1 cellular context compared by ENCODE assay signal in the genomic region with DNA sequence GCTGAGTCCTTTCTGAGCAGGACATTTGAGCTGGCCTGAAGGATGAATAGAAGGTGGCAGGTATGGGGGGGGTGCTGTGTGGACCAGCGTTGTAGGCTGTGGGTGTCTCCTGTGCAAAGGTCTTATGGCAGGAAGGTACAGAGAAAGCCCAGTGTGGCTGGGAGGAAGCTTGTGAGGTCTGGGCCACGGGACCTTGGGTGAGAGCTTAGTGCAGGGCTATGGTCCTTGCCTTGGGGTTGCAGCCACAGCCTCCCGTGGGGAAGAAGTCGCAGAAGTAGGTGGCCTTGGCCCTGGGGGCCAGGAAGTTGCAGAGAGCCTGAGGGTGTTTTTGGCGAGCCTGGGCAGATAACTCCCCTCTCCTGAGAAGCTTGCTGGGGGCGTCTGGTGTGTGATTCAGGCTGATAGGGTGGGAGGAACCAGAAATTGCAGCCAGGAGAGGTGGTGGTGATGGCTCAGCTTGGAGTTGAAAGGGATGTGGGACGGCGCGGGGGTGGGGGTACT.
TF ChIP-seq lines count a peak whose summit lies in the region.

No MANE protein-coding gene starts in this region.

TF ChIP-seq in K562, 482 proteins besides CTCF, POLR2A, EP300 and RAD21 (continued from another document and continues in another):
- TF ChIP-seq ZBTB33 (CRISPR knock-in tag; IDR thresholded peaks at IDR 0.05) = 0 out of 2 replicates have a peak, but pooled peaks have one; percentile 50
- no peak for TF ChIP-seq MYC (IDR thresholded peaks at IDR 0.05; ENCODE audit: low read depth, low read length)
- TF ChIP-seq MYC (CRISPR knock-in tag; IDR thresholded peaks at IDR 0.05; ENCODE audit: borderline replicate concordance, low read depth) = no peak
- no peak for TF ChIP-seq ARNT (IDR thresholded peaks at IDR 0.05)
- TF ChIP-seq, protein P1, sequence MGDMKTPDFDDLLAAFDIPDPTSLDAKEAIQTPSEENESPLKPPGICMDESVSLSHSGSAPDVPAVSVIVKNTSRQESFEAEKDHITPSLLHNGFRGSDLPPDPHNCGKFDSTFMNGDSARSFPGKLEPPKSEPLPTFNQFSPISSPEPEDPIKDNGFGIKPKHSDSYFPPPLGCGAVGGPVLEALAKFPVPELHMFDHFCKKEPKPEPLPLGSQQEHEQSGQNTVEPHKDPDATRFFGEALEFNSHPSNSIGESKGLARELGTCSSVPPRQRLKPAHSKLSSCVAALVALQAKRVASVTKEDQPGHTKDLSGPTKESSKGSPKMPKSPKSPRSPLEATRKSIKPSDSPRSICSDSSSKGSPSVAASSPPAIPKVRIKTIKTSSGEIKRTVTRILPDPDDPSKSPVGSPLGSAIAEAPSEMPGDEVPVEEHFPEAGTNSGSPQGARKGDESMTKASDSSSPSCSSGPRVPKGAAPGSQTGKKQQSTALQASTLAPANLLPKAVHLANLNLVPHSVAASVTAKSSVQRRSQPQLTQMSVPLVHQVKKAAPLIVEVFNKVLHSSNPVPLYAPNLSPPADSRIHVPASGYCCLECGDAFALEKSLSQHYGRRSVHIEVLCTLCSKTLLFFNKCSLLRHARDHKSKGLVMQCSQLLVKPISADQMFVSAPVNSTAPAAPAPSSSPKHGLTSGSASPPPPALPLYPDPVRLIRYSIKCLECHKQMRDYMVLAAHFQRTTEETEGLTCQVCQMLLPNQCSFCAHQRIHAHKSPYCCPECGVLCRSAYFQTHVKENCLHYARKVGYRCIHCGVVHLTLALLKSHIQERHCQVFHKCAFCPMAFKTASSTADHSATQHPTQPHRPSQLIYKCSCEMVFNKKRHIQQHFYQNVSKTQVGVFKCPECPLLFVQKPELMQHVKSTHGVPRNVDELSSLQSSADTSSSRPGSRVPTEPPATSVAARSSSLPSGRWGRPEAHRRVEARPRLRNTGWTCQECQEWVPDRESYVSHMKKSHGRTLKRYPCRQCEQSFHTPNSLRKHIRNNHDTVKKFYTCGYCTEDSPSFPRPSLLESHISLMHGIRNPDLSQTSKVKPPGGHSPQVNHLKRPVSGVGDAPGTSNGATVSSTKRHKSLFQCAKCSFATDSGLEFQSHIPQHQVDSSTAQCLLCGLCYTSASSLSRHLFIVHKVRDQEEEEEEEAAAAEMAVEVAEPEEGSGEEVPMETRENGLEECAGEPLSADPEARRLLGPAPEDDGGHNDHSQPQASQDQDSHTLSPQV (IDR thresholded peaks at IDR 0.05) = 0 out of 2 replicates have a peak, but pooled peaks have one; percentile 23
- TF ChIP-seq, protein P2, sequence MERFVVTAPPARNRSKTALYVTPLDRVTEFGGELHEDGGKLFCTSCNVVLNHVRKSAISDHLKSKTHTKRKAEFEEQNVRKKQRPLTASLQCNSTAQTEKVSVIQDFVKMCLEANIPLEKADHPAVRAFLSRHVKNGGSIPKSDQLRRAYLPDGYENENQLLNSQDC (CRISPR knock-in tag; IDR thresholded peaks at IDR 0.05) = no peak
- peak; percentile 28; the same call in 1 of the 2 replicates for TF ChIP-seq MTA2 (IDR thresholded peaks at IDR 0.05; ENCODE audit: low read depth)
- peak; percentile 41; the same call in 1 of the 2 replicates for TF ChIP-seq TCF3 (CRISPR knock-in tag; IDR thresholded peaks at IDR 0.05)
- TF ChIP-seq GATAD2A (IDR thresholded peaks at IDR 0.05) = 0 out of 2 replicates have a peak, but pooled peaks have one; percentile 33
- peak; percentile 80 for TF ChIP-seq KDM5B (IDR thresholded peaks at IDR 0.05; ENCODE audit: insufficient replicate concordance, low read depth, low read length)
- TF ChIP-seq, protein P3, sequence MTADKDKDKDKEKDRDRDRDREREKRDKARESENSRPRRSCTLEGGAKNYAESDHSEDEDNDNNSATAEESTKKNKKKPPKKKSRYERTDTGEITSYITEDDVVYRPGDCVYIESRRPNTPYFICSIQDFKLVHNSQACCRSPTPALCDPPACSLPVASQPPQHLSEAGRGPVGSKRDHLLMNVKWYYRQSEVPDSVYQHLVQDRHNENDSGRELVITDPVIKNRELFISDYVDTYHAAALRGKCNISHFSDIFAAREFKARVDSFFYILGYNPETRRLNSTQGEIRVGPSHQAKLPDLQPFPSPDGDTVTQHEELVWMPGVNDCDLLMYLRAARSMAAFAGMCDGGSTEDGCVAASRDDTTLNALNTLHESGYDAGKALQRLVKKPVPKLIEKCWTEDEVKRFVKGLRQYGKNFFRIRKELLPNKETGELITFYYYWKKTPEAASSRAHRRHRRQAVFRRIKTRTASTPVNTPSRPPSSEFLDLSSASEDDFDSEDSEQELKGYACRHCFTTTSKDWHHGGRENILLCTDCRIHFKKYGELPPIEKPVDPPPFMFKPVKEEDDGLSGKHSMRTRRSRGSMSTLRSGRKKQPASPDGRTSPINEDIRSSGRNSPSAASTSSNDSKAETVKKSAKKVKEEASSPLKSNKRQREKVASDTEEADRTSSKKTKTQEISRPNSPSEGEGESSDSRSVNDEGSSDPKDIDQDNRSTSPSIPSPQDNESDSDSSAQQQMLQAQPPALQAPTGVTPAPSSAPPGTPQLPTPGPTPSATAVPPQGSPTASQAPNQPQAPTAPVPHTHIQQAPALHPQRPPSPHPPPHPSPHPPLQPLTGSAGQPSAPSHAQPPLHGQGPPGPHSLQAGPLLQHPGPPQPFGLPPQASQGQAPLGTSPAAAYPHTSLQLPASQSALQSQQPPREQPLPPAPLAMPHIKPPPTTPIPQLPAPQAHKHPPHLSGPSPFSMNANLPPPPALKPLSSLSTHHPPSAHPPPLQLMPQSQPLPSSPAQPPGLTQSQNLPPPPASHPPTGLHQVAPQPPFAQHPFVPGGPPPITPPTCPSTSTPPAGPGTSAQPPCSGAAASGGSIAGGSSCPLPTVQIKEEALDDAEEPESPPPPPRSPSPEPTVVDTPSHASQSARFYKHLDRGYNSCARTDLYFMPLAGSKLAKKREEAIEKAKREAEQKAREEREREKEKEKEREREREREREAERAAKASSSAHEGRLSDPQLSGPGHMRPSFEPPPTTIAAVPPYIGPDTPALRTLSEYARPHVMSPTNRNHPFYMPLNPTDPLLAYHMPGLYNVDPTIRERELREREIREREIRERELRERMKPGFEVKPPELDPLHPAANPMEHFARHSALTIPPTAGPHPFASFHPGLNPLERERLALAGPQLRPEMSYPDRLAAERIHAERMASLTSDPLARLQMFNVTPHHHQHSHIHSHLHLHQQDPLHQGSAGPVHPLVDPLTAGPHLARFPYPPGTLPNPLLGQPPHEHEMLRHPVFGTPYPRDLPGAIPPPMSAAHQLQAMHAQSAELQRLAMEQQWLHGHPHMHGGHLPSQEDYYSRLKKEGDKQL (CRISPR knock-in tag; IDR thresholded peaks at IDR 0.05; ENCODE audit: borderline replicate concordance) = 0 out of 2 replicates have a peak, but pooled peaks have one; percentile 32
- TF ChIP-seq MIER1 (IDR thresholded peaks at IDR 0.05; ENCODE audit: low read depth) = no peak
- 0 out of 2 replicates have a peak, but pooled peaks have one; percentile 15 for TF ChIP-seq JUND (IDR thresholded peaks at IDR 0.05; ENCODE audit: borderline replicate concordance, low read depth, low read length)
- no peak for TF ChIP-seq JUND (tag; IDR thresholded peaks at IDR 0.05; ENCODE audit: borderline replicate concordance, low read depth, low read length)
- no peak for TF ChIP-seq SNAPC5 (CRISPR knock-in tag; IDR thresholded peaks at IDR 0.05)
- no peak for TF ChIP-seq STAG1 (CRISPR knock-in tag; IDR thresholded peaks at IDR 0.05; ENCODE audit: borderline replicate concordance)
- TF ChIP-seq, protein P4, sequence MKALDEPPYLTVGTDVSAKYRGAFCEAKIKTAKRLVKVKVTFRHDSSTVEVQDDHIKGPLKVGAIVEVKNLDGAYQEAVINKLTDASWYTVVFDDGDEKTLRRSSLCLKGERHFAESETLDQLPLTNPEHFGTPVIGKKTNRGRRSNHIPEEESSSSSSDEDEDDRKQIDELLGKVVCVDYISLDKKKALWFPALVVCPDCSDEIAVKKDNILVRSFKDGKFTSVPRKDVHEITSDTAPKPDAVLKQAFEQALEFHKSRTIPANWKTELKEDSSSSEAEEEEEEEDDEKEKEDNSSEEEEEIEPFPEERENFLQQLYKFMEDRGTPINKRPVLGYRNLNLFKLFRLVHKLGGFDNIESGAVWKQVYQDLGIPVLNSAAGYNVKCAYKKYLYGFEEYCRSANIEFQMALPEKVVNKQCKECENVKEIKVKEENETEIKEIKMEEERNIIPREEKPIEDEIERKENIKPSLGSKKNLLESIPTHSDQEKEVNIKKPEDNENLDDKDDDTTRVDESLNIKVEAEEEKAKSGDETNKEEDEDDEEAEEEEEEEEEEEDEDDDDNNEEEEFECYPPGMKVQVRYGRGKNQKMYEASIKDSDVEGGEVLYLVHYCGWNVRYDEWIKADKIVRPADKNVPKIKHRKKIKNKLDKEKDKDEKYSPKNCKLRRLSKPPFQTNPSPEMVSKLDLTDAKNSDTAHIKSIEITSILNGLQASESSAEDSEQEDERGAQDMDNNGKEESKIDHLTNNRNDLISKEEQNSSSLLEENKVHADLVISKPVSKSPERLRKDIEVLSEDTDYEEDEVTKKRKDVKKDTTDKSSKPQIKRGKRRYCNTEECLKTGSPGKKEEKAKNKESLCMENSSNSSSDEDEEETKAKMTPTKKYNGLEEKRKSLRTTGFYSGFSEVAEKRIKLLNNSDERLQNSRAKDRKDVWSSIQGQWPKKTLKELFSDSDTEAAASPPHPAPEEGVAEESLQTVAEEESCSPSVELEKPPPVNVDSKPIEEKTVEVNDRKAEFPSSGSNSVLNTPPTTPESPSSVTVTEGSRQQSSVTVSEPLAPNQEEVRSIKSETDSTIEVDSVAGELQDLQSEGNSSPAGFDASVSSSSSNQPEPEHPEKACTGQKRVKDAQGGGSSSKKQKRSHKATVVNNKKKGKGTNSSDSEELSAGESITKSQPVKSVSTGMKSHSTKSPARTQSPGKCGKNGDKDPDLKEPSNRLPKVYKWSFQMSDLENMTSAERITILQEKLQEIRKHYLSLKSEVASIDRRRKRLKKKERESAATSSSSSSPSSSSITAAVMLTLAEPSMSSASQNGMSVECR (CRISPR knock-in tag; IDR thresholded peaks at IDR 0.05) = peak; percentile 53
- no peak for TF ChIP-seq YY1 (IDR thresholded peaks at IDR 0.05; ENCODE audit: borderline replicate concordance in 1 of 3, control insufficient read depth in 1 of 3, extremely low read depth in 1 of 3, insufficient read depth in 3 of 3, insufficient read length in 1 of 3, insufficient replicate concordance in 2 of 3, low read depth in 1 of 3, low read length in 2 of 3)
- 0 out of 2 replicates have a peak, but pooled peaks have one; percentile 32 for TF ChIP-seq SMARCE1 (IDR thresholded peaks at IDR 0.05)
- no peak for TF ChIP-seq LARP7 (IDR thresholded peaks at IDR 0.05)
- TF ChIP-seq, protein P5, sequence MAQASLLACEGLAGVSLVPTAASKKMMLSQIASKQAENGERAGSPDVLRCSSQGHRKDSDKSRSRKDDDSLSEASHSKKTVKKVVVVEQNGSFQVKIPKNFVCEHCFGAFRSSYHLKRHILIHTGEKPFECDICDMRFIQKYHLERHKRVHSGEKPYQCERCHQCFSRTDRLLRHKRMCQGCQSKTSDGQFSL (CRISPR knock-in tag; IDR thresholded peaks at IDR 0.05) = peak; percentile 95
- TF ChIP-seq, protein P5 (tag; IDR thresholded peaks at IDR 0.05) = no peak
- TF ChIP-seq, protein P6, sequence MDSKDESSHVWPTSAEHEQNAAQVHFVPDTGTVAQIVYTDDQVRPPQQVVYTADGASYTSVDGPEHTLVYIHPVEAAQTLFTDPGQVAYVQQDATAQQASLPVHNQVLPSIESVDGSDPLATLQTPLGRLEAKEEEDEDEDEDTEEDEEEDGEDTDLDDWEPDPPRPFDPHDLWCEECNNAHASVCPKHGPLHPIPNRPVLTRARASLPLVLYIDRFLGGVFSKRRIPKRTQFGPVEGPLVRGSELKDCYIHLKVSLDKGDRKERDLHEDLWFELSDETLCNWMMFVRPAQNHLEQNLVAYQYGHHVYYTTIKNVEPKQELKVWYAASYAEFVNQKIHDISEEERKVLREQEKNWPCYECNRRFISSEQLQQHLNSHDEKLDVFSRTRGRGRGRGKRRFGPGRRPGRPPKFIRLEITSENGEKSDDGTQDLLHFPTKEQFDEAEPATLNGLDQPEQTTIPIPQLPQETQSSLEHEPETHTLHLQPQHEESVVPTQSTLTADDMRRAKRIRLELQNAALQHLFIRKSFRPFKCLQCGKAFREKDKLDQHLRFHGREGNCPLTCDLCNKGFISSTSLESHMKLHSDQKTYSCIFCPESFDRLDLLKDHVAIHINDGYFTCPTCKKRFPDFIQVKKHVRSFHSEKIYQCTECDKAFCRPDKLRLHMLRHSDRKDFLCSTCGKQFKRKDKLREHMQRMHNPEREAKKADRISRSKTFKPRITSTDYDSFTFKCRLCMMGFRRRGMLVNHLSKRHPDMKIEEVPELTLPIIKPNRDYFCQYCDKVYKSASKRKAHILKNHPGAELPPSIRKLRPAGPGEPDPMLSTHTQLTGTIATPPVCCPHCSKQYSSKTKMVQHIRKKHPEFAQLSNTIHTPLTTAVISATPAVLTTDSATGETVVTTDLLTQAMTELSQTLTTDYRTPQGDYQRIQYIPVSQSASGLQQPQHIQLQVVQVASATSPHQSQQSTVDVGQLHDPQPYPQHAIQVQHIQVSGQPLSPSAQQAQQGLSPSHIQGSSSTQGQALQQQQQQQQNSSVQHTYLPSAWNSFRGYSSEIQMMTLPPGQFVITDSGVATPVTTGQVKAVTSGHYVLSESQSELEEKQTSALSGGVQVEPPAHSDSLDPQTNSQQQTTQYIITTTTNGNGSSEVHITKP (IDR thresholded peaks at IDR 0.05; ENCODE audit: partially characterized antibody) = peak; percentile 88
- TF ChIP-seq ZNF311 (CRISPR knock-in tag; IDR thresholded peaks at IDR 0.05) = no peak
- TF ChIP-seq MCM2 (IDR thresholded peaks at IDR 0.05; ENCODE audit: low read depth) = no peak
- TF ChIP-seq CREM (IDR thresholded peaks at IDR 0.05; ENCODE audit: low read depth) = 0 out of 2 replicates have a peak, but pooled peaks have one; percentile 6
- no peak for TF ChIP-seq KLF6 (CRISPR knock-in tag; IDR thresholded peaks at IDR 0.05; ENCODE audit: borderline replicate concordance)
- no peak for TF ChIP-seq ZNF584 (CRISPR knock-in tag; IDR thresholded peaks at IDR 0.05; ENCODE audit: low read depth)
- no peak; the same call in 1 of the 2 replicates for TF ChIP-seq CEBPG (CRISPR knock-in tag; IDR thresholded peaks at IDR 0.05)
- no peak for TF ChIP-seq CEBPG (tag; conservative IDR thresholded peaks at IDR 0.05 in 1 of 2, IDR thresholded peaks at IDR 0.05 in 1 of 2)
- TF ChIP-seq POLR2B (IDR thresholded peaks at IDR 0.05; ENCODE audit: low read depth, partially characterized antibody) = peak; percentile 23
